Comparison of ENCODE assay signal across 7 cellular contexts in the genomic region with DNA sequence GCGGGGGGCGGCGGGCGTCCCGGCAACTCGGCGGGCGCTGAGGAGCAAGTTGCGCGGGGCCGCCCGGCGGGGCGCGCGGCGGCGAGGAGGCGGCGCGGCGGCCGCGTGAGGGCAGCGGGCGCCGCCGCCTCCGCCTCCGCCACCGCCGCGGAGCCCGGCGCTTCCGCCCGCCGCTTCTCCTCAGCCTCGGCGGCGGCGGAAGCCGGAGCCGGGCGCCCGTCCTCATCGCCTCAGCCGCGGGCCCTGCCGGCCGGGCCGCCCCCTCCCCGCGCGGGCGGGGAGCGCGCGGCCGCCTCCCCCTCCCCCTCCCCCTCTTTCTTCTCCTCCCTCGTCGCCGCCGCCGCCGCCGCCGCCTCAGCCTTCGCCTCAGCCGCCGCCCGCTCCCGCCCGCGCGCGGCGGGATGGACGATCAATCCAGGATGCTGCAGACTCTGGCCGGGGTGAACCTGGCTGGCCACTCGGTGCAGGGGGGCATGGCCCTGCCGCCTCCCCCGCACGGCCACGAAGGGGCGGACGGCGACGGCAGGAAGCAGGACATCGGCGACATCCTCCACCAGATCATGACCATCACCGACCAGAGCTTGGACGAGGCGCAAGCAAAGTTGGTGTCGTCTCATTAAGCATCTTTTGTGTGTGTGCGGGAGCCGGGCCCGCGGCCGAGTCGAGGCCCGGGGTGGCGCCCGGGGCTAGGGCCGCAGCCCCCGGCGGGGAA.
A peak's percentile ranks its signal among the peaks of the same experiment; 100 is the strongest.
DNase-seq lines count a peak whose midpoint lies in the region; ATAC-seq and TF ChIP-seq lines count a peak whose summit lies in the region.

A gene (plus strand): TSS at position 321 of the 712 bp plus-strand sequence.

- H3K36me3 ChIP-seq in muscle layer of colon (ENCODE audit: insufficient read depth, low read length), result no peaks in the 10 kb centered on the region

- no peaks in the 10 kb centered on the region for H3K27me3 ChIP-seq in muscle layer of colon (ENCODE audit: control insufficient read depth in 1 of 2, insufficient read depth in 2 of 2, low read length in 2 of 2)

- ATAC-seq in HG02588 (IDR thresholded peaks at IDR 0.05; ENCODE audit: unreplicated experiment), result peak; percentile 31

- no peak for TF ChIP-seq POLR2A in erythroblast (IDR thresholded peaks at IDR 0.05; ENCODE audit: low read length)

- TF ChIP-seq CTCF in GM13977 (IDR thresholded peaks at IDR 0.05; ENCODE audit: extremely low read depth, insufficient read depth, missing control alignments), result no peak

- peak within 1 kb of the TSS; percentile 68 for H3K9ac ChIP-seq in muscle layer of colon (ENCODE audit: low read length)

- H3K4me3 ChIP-seq in muscle layer of colon (ENCODE audit: low read depth in 1 of 2, low read length in 2 of 2), result peak within 1 kb of the TSS; percentile 91 to 96

- H3K4me1 ChIP-seq in muscle layer of colon (ENCODE audit: insufficient read depth, low read length), result peaks cover 18% of the 10 kb centered on the region

- DNase-seq in GM13977 (ENCODE audit: low spot score) (peak; percentile 82), NCI-H510A (lab: John Stamatoyannopoulos, UW) (peak; percentile 62), activated T-cell treated with anti-CD3 and anti-CD28 coated beads for 1 hour (ENCODE audit: low read depth) (peak; percentile 33), erythroblast (lab: John Stamatoyannopoulos, UW) (peak; percentile 66 to 77), stromal cell of bone marrow (ENCODE audit: low read depth) (peak; percentile 38)

- in situ Hi-C loops in GM13977 (cut with MboI; ENCODE audit: low pct_unique_long_range_greater_than_20kb, low sequenced_read_pairs, unreplicated experiment), result no loop called here

- H3K27ac ChIP-seq in muscle layer of colon (ENCODE audit: low read depth, low read length), result peak within 1 kb of the TSS; percentile 91

- H3K9me3 ChIP-seq in muscle layer of colon (ENCODE audit: low read length), result no peaks in the 10 kb centered on the region

Comparison
In these comparisons a context has a peak if more than half of its experiments do, and no peak if none do; other contexts are left out.
1. Peak in every context shown above with its lines: DNase-seq, ATAC-seq, H3K4me3 ChIP-seq and H3K27ac ChIP-seq.